In the genomic region with DNA sequence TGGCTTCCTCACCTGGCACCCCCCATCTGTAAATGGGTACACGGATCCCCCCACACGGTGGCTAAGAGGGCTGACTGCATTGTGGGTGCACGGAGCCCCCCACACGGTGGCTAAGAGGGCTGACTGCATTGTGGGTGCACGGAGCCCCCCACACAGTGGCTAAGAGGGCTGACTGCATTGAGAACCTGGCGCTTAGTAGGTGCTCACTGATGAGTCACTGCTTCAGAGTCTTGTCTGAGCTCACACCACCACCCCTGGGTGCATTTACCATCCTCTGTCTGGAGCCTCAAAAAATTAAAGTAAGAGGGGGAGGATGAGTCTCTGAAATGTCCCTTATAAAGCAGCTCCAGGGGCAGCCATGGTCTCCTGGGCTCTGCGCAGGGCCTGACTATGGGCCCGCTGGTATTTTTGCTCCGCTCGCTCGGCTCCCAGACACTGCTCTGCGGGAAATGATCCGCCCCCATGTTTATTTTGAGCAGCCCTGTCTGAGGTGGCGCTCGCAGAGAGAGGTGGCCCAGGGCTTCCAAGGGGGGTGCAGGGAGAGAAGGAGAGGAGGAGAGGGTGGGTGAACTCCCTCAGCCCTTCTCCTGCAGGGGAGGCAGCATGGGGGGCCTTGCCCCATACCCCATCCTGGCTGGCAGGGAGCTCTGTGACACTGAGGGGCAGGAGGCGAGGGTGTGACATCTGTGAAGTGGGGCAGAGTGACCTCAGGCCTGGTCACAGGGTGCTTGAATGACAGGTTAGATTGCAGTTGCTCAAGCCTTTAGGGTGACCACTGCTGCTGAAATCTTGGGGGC, we compare ENCODE assay signal across 15 cellular contexts.
A peak's percentile ranks its signal among the peaks of the same experiment; 100 is the strongest.
DNase-seq lines count a peak whose midpoint lies in the region; ATAC-seq and TF ChIP-seq lines count a peak whose summit lies in the region.
"Had no signal": no experiment of that assay in that cellular context is flagged by ENCODE, and none has a peak within 500 bp of the region (broad histone marks: within the 10 kb centered on the region; RNA-seq: fewer than 3 reads in every experiment).

No MANE protein-coding gene starts in this region.

- H2BK120ac ChIP-seq in IMR-90 (ENCODE audit: low read depth, low read length) (no peak overlapping the region), trophoblast cell (ENCODE audit: insufficient read depth, low read length, poor library complexity) (no peak overlapping the region)

- H3K27me3 ChIP-seq in IMR-90 (ENCODE audit: control insufficient read depth, insufficient read depth, low read length): peaks cover 42% of the 10 kb centered on the region
- no peaks in the 10 kb centered on the region for H3K27me3 ChIP-seq in trophoblast cell (ENCODE audit: insufficient read depth, low read length)

- no peak overlapping the region for H4K91ac ChIP-seq in IMR-90 (ENCODE audit: insufficient read depth, low read depth, low read length)
- H4K91ac ChIP-seq in trophoblast cell (ENCODE audit: low read depth, low read length): no peak overlapping the region

- no peak overlapping the region for H4K8ac ChIP-seq in IMR-90 (ENCODE audit: low read depth in 2 of 2, low read length in 2 of 2)
- H4K8ac ChIP-seq in trophoblast cell (ENCODE audit: low read depth, low read length): no peak overlapping the region

- CTCF ChIA-PET in IMR-90 (lab: Yijun Ruan, JAX): no interaction called here

- BruUV-seq in IMR-90 (replicated peaks; lab: Mats Ljungman, UMichigan): no TSS peak

- no peak overlapping the region for H3K56ac ChIP-seq in IMR-90 (ENCODE audit: extremely low read depth, insufficient read depth, low read length)

- in situ Hi-C loops in IMR-90 (cut with MboI; ENCODE audit: low sequenced_read_pairs): no loop called here

- H3K27ac ChIP-seq in IMR-90 (ENCODE audit: insufficient read depth, low read length) (no peak overlapping the region), trophoblast cell (ENCODE audit: low read depth, low read length) (no peak overlapping the region)
- H3K27ac ChIP-seq: GM23248 had no signal

- H3K4me1 ChIP-seq in IMR-90 (ENCODE audit: control insufficient read depth, insufficient read depth, low read length): peaks cover 1% of the 10 kb centered on the region; the same call in 1 of the 2 replicates
- H3K4me1 ChIP-seq in trophoblast cell (ENCODE audit: control insufficient read depth in 1 of 2, insufficient read depth in 2 of 2, low read length in 2 of 2): no peaks in the 10 kb centered on the region
- H3K4me1 ChIP-seq: BE2C, Caco-2, HAP-1 had no signal

- H3K9ac ChIP-seq in IMR-90 (ENCODE audit: low read depth, low read length) (no peak overlapping the region), trophoblast cell (ENCODE audit: low read length) (peak overlapping the region; percentile 25)
- H3K9ac ChIP-seq: GM23248 had no signal

- H2BK20ac ChIP-seq in IMR-90 (ENCODE audit: low read depth, low read length): no peak overlapping the region

- no peak overlapping the region for H2AK9ac ChIP-seq in IMR-90 (replicated peaks; ENCODE audit: low read depth, low read length, poor library complexity)

- ATAC-seq in IMR-90 (ENCODE audit: low read depth): no peak
- no peak for ATAC-seq in activated CD4-positive, CD25-positive, alpha-beta regulatory T cell treated with anti-CD3 and anti-CD28 coated beads, Interleukin-2, amount 50 U/mL, for 24 hours

- H3K18ac ChIP-seq in IMR-90 (ENCODE audit: low read depth, low read length) (no peak overlapping the region), trophoblast cell (ENCODE audit: low read length) (no peak overlapping the region)

- no peak for TF ChIP-seq CTCF in IMR-90 (conservative IDR thresholded peaks at IDR 0.05; ENCODE audit: low read depth, low read length)

- H2BK12ac ChIP-seq in trophoblast cell (ENCODE audit: low read length): no peak overlapping the region

- H3K4me3 ChIP-seq in IMR-90 (ENCODE audit: insufficient read depth, low read depth, low read length) (no peak overlapping the region), trophoblast cell (ENCODE audit: low read depth, low read length) (no peak overlapping the region)
- H3K4me3 ChIP-seq: GM23248, HAP-1 had no signal

- H4K5ac ChIP-seq in IMR-90 (ENCODE audit: low read depth, low read length): no peak overlapping the region

- dilution Hi-C loops in IMR-90 (cut with HindIII; ENCODE audit: low sequenced_read_pairs, unreplicated experiment): no loop called here

- no peak overlapping the region for H3K4ac ChIP-seq in IMR-90 (ENCODE audit: low read depth, low read length)
- no peak overlapping the region for H3K4ac ChIP-seq in trophoblast cell (ENCODE audit: low read depth, low read length)

- H2BK15ac ChIP-seq in IMR-90 (ENCODE audit: low read depth, low read length): no peak overlapping the region

- POLR2A ChIA-PET in IMR-90 (lab: Charles Lee; ENCODE audit: unreplicated experiment): no interaction called here

- H2BK5ac ChIP-seq in IMR-90 (ENCODE audit: low read depth, low read length, poor library complexity, severe bottlenecking) (no peak overlapping the region), trophoblast cell (ENCODE audit: low read depth, low read length, poor library complexity) (no peak overlapping the region)

- no peak overlapping the region for H4K12ac ChIP-seq in trophoblast cell (ENCODE audit: low read depth, low read length)

- H4K20me1 ChIP-seq in IMR-90 (ENCODE audit: insufficient read depth, low read length): no peaks in the 10 kb centered on the region

- intact Hi-C loops in IMR-90 (cut with micrococcal nuclease): no loop called here

- TF ChIP-seq RAD21 in IMR-90 (IDR thresholded peaks at IDR 0.05; ENCODE audit: low read length): no peak

- H2AFZ ChIP-seq in IMR-90 (replicated peaks; ENCODE audit: low read length, poor library complexity) (peak overlapping the region; percentile 33), trophoblast cell (ENCODE audit: insufficient read depth, low read length, poor library complexity) (no peak overlapping the region)
- H2AFZ ChIP-seq: GM23248 had no signal

- H3K79me1 ChIP-seq in IMR-90 (ENCODE audit: low read depth in 1 of 2, low read length in 2 of 2): no peaks in the 10 kb centered on the region
- no peaks in the 10 kb centered on the region for H3K79me1 ChIP-seq in trophoblast cell (ENCODE audit: low read length)

- H3K79me2 ChIP-seq in trophoblast cell (ENCODE audit: control insufficient read depth, insufficient read depth, low read length, poor library complexity): no peaks in the 10 kb centered on the region

- H3K36me3 ChIP-seq in IMR-90 (ENCODE audit: control insufficient read depth, insufficient read depth, low read length) (no peaks in the 10 kb centered on the region), trophoblast cell (ENCODE audit: control insufficient read depth in 1 of 2, insufficient read depth in 2 of 2, low read length in 2 of 2) (no peaks in the 10 kb centered on the region)
- H3K36me3 ChIP-seq: BE2C, HAP-1 had no signal

- H3K9me1 ChIP-seq in IMR-90 (ENCODE audit: insufficient read depth, low read length): no peaks in the 10 kb centered on the region

- 67% methylated on average over 3 of the region's 16 CpGs; no CpG with 5 or more reads in 1 of the 2 experiments for WGBS in IMR-90 (ENCODE audit: extremely low coverage in 2 of 2, insufficient read length in 1 of 2), 2 experiments
- WGBS in trophoblast cell (ENCODE audit: extremely low coverage, insufficient coverage, insufficient read length): no CpG with 5 or more reads among the region's 16 CpGs

- no peak overlapping the region for H3K14ac ChIP-seq in IMR-90 (replicated peaks; ENCODE audit: low read depth, low read length)
- H3K14ac ChIP-seq in trophoblast cell (ENCODE audit: low read length): no peak overlapping the region

- DNase-seq in IMR-90 (no peak), NCI-H69 (lab: John Stamatoyannopoulos, UW) (peak; percentile 59), left kidney (ENCODE audit: low read depth, low spot score) (peak; percentile 52), trophoblast cell (no peak), amniotic stem cell (lab: John Stamatoyannopoulos, UW) (no peak), NCI-H2107 treated with DMSO at 0.1 percent for 48 hours (lab: John Stamatoyannopoulos, UW; ENCODE audit: unreplicated experiment) (no peak)
- DNase-seq: ACHN; BE2C; C1 segment of cervical spinal cord; Caco-2; CD4-positive, CD25-positive, alpha-beta regulatory T cell; GM23248; KBM-7 had no signal

- H3K23ac ChIP-seq in IMR-90 (ENCODE audit: low read depth, low read length): no peak overlapping the region
- H3K23ac ChIP-seq in trophoblast cell (ENCODE audit: low read length): no peak overlapping the region

- H3K4me2 ChIP-seq in IMR-90 (ENCODE audit: low read depth, low read length) (no peak overlapping the region), trophoblast cell (ENCODE audit: low read length) (no peak overlapping the region)

- H2AK5ac ChIP-seq in IMR-90 (ENCODE audit: low read depth, low read length): no peak overlapping the region
- no peak overlapping the region for H2AK5ac ChIP-seq in trophoblast cell (ENCODE audit: low read length)

- no peak for TF ChIP-seq POLR2A in IMR-90 (IDR thresholded peaks at IDR 0.05; ENCODE audit: low read depth, low read length)

- H3K9me3 ChIP-seq in IMR-90 (ENCODE audit: control insufficient read depth, insufficient read depth, low read length) (peaks cover 3% of the 10 kb centered on the region; the same call in 1 of the 2 replicates), trophoblast cell (ENCODE audit: insufficient read depth, low read depth, low read length) (peaks cover 4% of the 10 kb centered on the region)
- H3K9me3 ChIP-seq: BE2C, Caco-2, HAP-1 had no signal

TF ChIP-seq in IMR-90, 13 proteins besides CTCF, POLR2A, EP300 and RAD21 (continues in another document):
- TF ChIP-seq NFE2L2 (IDR thresholded peaks at IDR 0.05; ENCODE audit: low read depth, low read length) (no peak), BHLHE40 (IDR thresholded peaks at IDR 0.05; ENCODE audit: low read depth, low read length) (no peak), MAFK (IDR thresholded peaks at IDR 0.05; ENCODE audit: low read depth, low read length) (no peak), RFX5 (IDR thresholded peaks at IDR 0.05; ENCODE audit: low read depth, low read length) (no peak), CHD1 (IDR thresholded peaks at IDR 0.05; ENCODE audit: low read depth, low read length) (no peak), USF2 (IDR thresholded peaks at IDR 0.05; ENCODE audit: low read depth, low read length) (no peak)

Comparison
In these comparisons a context has a peak if more than half of its experiments do, and no peak if none do; other contexts are left out.
1. DNase-seq: peak in NCI-H69 (single experiment) and left kidney (single experiment); none in IMR-90 (single experiment), trophoblast cell (0 of 2), amniotic stem cell (single experiment) and NCI-H2107 treated with DMSO at 0.1 percent for 48 hours (single experiment).